In genomic region chr17:33689725-33690124, GRCh38 we compare ENCODE assay signal across 26 cellular contexts.
DNase-seq lines count a peak whose midpoint lies in the region; ATAC-seq and TF ChIP-seq lines count a peak whose summit lies in the region.
"Had no signal": no experiment of that assay in that cellular context is flagged by ENCODE, and none has a peak within 500 bp of the region (broad histone marks: within the 10 kb centered on the region; RNA-seq: fewer than 3 reads in every experiment).

No MANE protein-coding gene starts in this region.

- CTCF ChIA-PET in OCI-LY7 (lab: Charles Lee; ENCODE audit: unreplicated experiment), result no interaction called here

- no peaks in the 10 kb centered on the region for H3F3A ChIP-seq in DOHH2 (ENCODE audit: control insufficient read depth, insufficient read depth)

- H3K79me2 ChIP-seq in DOHH2 (ENCODE audit: control insufficient read depth, low read length) (no peaks in the 10 kb centered on the region), OCI-LY7 (ENCODE audit: insufficient read depth, low read depth, low read length) (no peaks in the 10 kb centered on the region)

- no peak overlapping the region for H3K4me3 ChIP-seq in DOHH2 (ENCODE audit: low read length)
- H3K4me3 ChIP-seq in GM12875 (ENCODE audit: low read depth, low read length), result no peak overlapping the region
- no peak overlapping the region for H3K4me3 ChIP-seq in OCI-LY7 (ENCODE audit: low read depth, low read length, poor library complexity, severe bottlenecking)
- no peak overlapping the region for H3K4me3 ChIP-seq in left ventricle myocardium inferior
- H3K4me3 ChIP-seq in vagina, result no peak overlapping the region
- H3K4me3 ChIP-seq: adrenal gland, lung, Peyer's patch, transverse colon had no signal

- no peaks in the 10 kb centered on the region for H3K36me3 ChIP-seq in DOHH2 (ENCODE audit: control insufficient read depth, low read length)
- no peaks in the 10 kb centered on the region for H3K36me3 ChIP-seq in OCI-LY7 (ENCODE audit: insufficient read depth, low read length)
- H3K36me3 ChIP-seq in left ventricle myocardium inferior, result no peaks in the 10 kb centered on the region
- H3K36me3 ChIP-seq in vagina, result no peaks in the 10 kb centered on the region
- H3K36me3 ChIP-seq: adrenal gland, Peyer's patch, transverse colon had no signal

- no peak for DNase-seq in OCI-LY7 (ENCODE audit: low spot score)
- DNase-seq in foreskin keratinocyte, result no peak
- no peak for DNase-seq in left ventricle myocardium inferior
- DNase-seq in vagina (ENCODE audit: extremely low spot score in 2 of 2), result no peak
- DNase-seq: activated CD8-positive, alpha-beta memory T cell treated with anti-CD3 and anti-CD28 coated beads, Interleukin-2, amount 50 U/mL, for 48 hours; activated CD8-positive, alpha-beta T cell treated with anti-CD3 and anti-CD28 coated beads for 36 hours; activated naive CD4-positive, alpha-beta T cell treated with anti-CD3 and anti-CD28 coated beads, Interleukin-2, amount 10 ng/mL, durations not matched to agents 7 days and 5 days; adrenal gland; central memory CD4-positive, alpha-beta T cell; dermis blood vessel endothelial cell; DMS79 treated with DMSO at 0.1 percent for 48 hours; foreskin melanocyte; HFFc6; natural killer cell; NCI-H2029 treated with DMSO at 0.1 percent for 48 hours; NCI-H526 treated with DMSO at 0.1 percent for 48 hours; nucleus accumbens; Peyer's patch; SHP77; stimulated activated CD4-positive, alpha-beta T cell treated with anti-CD3 and anti-CD28 coated beads, Interleukin-4, amount 100 ng/mL, for 4 hours; transverse colon had no signal

- no TSS peak for BruUV-seq in OCI-LY7 (replicated peaks; lab: Mats Ljungman, UMichigan)

- H3K9me2 ChIP-seq in DOHH2 (replicated peaks; ENCODE audit: control insufficient read depth, low read length) (no peaks in the 10 kb centered on the region), OCI-LY7 (ENCODE audit: insufficient read depth, low read length) (no peaks in the 10 kb centered on the region)

- no peak overlapping the region for H2AFZ ChIP-seq in OCI-LY7 (ENCODE audit: low read length)

- H3K27me3 ChIP-seq in DOHH2 (ENCODE audit: control insufficient read depth, low read length) (no peaks in the 10 kb centered on the region), foreskin keratinocyte (no peaks in the 10 kb centered on the region), left ventricle myocardium inferior (ENCODE audit: low read depth) (peaks cover 36% of the 10 kb centered on the region), vagina (no peaks in the 10 kb centered on the region)
- H3K27me3 ChIP-seq: Peyer's patch had no signal

- TF ChIP-seq CTCF in DOHH2 (IDR thresholded peaks at IDR 0.05; ENCODE audit: low read depth, low read length, poor library complexity, severe bottlenecking) (peak; percentile 18), GM12875 (IDR thresholded peaks at IDR 0.05; ENCODE audit: borderline replicate concordance, insufficient read depth, low read depth, low read length) (peak; percentile 11; the same call in 1 of the 2 replicates), OCI-LY7 (conservative IDR thresholded peaks at IDR 0.05; ENCODE audit: low read length) (peak; percentile 57), foreskin keratinocyte (conservative IDR thresholded peaks at IDR 0.05) (peak; percentile 11), left ventricle myocardium inferior (IDR thresholded peaks at IDR 0.05; ENCODE audit: borderline replicate concordance) (no peak), vagina (IDR thresholded peaks at IDR 0.05) (no peak)

- POLR2A ChIA-PET in OCI-LY7 (lab: Charles Lee), result interaction anchor here (0.5 kb wide), 1 partner anchor 666 kb away, joined by 3 read pairs; no protein-coding TSS in a partner anchor

- H3K4me2 ChIP-seq in DOHH2 (ENCODE audit: low read length) (no peak overlapping the region), OCI-LY7 (ENCODE audit: low read length) (no peak overlapping the region)

- intact Hi-C loops in OCI-LY7 (cut with micrococcal nuclease; ENCODE audit: unreplicated experiment), result loop anchor here (5.0 kb wide), 1 partner anchor 63 kb away; no protein-coding TSS in a partner anchor
- intact Hi-C loops in left ventricle myocardium inferior (cut with micrococcal nuclease), result no loop called here
- intact Hi-C loops in vagina (cut with DNase I), result no loop called here

- no peak for TF ChIP-seq POLR2A in vagina (IDR thresholded peaks at IDR 0.05)

- no peak for ATAC-seq in foreskin keratinocyte
- no peak for ATAC-seq in HG03175 (IDR thresholded peaks at IDR 0.05; ENCODE audit: unreplicated experiment)
- ATAC-seq: activated CD8-positive, alpha-beta T cell treated with anti-CD3 and anti-CD28 coated beads for 36 hours; esophagus mucosa; natural killer cell had no signal

- H3K4me1 ChIP-seq in DOHH2 (ENCODE audit: control insufficient read depth, low read length), result no peaks in the 10 kb centered on the region
- H3K4me1 ChIP-seq in OCI-LY7 (ENCODE audit: insufficient read depth, low read length, poor library complexity, severe bottlenecking), result no peaks in the 10 kb centered on the region
- H3K4me1 ChIP-seq in foreskin keratinocyte, result no peaks in the 10 kb centered on the region
- H3K4me1 ChIP-seq in left ventricle myocardium inferior, result no peaks in the 10 kb centered on the region
- no peaks in the 10 kb centered on the region for H3K4me1 ChIP-seq in vagina
- H3K4me1 ChIP-seq: adrenal gland, Peyer's patch, transverse colon had no signal

- no peaks in the 10 kb centered on the region for H4K20me1 ChIP-seq in DOHH2 (ENCODE audit: control insufficient read depth, insufficient read depth, low read depth, low read length)
- H4K20me1 ChIP-seq in OCI-LY7 (ENCODE audit: insufficient read depth, low read length), result no peaks in the 10 kb centered on the region

- H3K27ac ChIP-seq in DOHH2 (ENCODE audit: low read depth, low read length) (no peak overlapping the region), OCI-LY7 (ENCODE audit: low read depth, low read length, poor library complexity, severe bottlenecking) (no peak overlapping the region), foreskin keratinocyte (no peak overlapping the region), left ventricle myocardium inferior (replicated peaks) (no peak overlapping the region), vagina (no peak overlapping the region)
- H3K27ac ChIP-seq: adrenal gland, Peyer's patch, transverse colon had no signal

- H3K9me3 ChIP-seq in DOHH2 (ENCODE audit: control insufficient read depth, insufficient read depth, low read length) (no peaks in the 10 kb centered on the region), OCI-LY7 (ENCODE audit: low read length) (no peaks in the 10 kb centered on the region), left ventricle myocardium inferior (replicated peaks) (peaks cover 5% of the 10 kb centered on the region), vagina (no peaks in the 10 kb centered on the region)
- H3K9me3 ChIP-seq: adrenal gland, Peyer's patch, transverse colon had no signal

Comparison
In these comparisons a context has a peak if more than half of its experiments do, and no peak if none do; other contexts are left out.
1. CTCF ChIP-seq: peak in DOHH2 (single experiment), GM12875 (single experiment), OCI-LY7 (single experiment) and foreskin keratinocyte (single experiment); none in left ventricle myocardium inferior (single experiment) and vagina (0 of 3).